Comparison of ENCODE assay signal across 22 cellular contexts in the genomic region with DNA sequence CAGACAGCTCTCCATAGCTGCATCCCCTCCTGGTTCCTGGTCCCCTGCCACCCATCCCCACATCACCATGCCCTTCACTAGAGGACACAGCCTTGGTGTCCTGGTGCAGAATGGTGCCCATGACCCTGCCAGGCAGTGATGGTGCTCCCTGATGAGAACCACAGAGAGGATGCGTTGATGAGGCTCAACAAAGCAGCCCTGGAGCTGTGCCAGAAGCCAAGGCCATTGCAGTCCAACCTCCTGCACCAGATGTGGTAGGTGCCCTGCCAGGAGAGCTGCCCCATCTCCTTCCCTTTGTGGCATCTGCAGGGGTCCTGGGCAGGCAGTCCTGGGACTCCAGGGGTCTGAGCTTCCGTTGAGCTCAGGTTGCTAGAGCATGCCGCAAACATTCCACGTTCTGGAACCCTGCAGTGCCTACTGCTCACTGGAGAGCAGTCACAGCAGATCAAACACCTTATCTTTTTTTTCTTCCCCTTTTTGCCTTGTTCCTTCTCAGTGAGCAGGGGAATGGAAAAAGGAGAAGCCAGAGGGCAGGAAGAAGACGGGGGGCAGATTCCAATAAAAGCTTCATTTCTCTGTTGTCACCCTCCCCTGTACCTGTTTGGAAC. TPM values are rescaled to one million over a fixed set of nuclear protein-coding genes. Genes with fewer than 3 reads are reported as not detected.
"Had no signal": no experiment of that assay in that cellular context is flagged by ENCODE, and none has a peak within 500 bp of the region (broad histone marks: within the 10 kb centered on the region; RNA-seq: fewer than 3 reads in every experiment).

No MANE protein-coding gene starts in this region.

- H3K4me3 Mint-ChIP-seq: activated CD4-positive, alpha-beta memory T cell treated with anti-CD3 and anti-CD28 coated beads, Interleukin-2, amount 10 ng/mL, durations not matched to agents 7 days and 5 days; activated CD4-positive, alpha-beta T cell treated with anti-CD3 and anti-CD28 coated beads for 36 hours; activated naive CD8-positive, alpha-beta T cell treated with anti-CD3 and anti-CD28 coated beads, Interleukin-2, amount 10 ng/mL, durations not matched to agents 7 days and 5 days; activated T-cell treated with anti-CD3 and anti-CD28 coated beads, Interleukin-2, amount 50 U/mL, for 72 hours; neural progenitor cell had no signal

- H3K4me2 ChIP-seq: neural progenitor cell had no signal

- H3K27ac ChIP-seq: neural progenitor cell, parathyroid adenoma, stomach, uterus had no signal

- H3K79me2 ChIP-seq: parathyroid adenoma had no signal

- H3K9ac ChIP-seq: neural progenitor cell, parathyroid adenoma had no signal

- H3K9me3 Mint-ChIP-seq: activated CD4-positive, alpha-beta memory T cell treated with anti-CD3 and anti-CD28 coated beads, Interleukin-2, amount 10 ng/mL, durations not matched to agents 7 days and 5 days; activated naive CD8-positive, alpha-beta T cell treated with anti-CD3 and anti-CD28 coated beads, Interleukin-2, amount 10 ng/mL, durations not matched to agents 7 days and 5 days; activated T-cell treated with anti-CD3 and anti-CD28 coated beads, Interleukin-2, amount 50 U/mL, for 72 hours; neural progenitor cell had no signal

- H3K36me3 ChIP-seq: neural progenitor cell, stomach, uterus had no signal

- H3K4me1 Mint-ChIP-seq: activated CD4-positive, alpha-beta memory T cell treated with anti-CD3 and anti-CD28 coated beads, Interleukin-2, amount 10 ng/mL, durations not matched to agents 7 days and 5 days; activated CD4-positive, alpha-beta T cell treated with anti-CD3 and anti-CD28 coated beads for 36 hours; activated naive CD8-positive, alpha-beta T cell treated with anti-CD3 and anti-CD28 coated beads, Interleukin-2, amount 10 ng/mL, durations not matched to agents 7 days and 5 days had no signal

- H3K9me3 ChIP-seq: stomach, uterus had no signal

- H3K4me1 ChIP-seq: uterus had no signal

- H3K4me3 ChIP-seq: neural progenitor cell, stomach, uterus had no signal

- FAIRE-seq: bronchial epithelial cell, endometrium had no signal

- H2AFZ ChIP-seq: neural progenitor cell, parathyroid adenoma had no signal

- H3K27ac Mint-ChIP-seq: activated CD4-positive, alpha-beta memory T cell treated with anti-CD3 and anti-CD28 coated beads, Interleukin-2, amount 10 ng/mL, durations not matched to agents 7 days and 5 days; activated CD4-positive, alpha-beta T cell treated with anti-CD3 and anti-CD28 coated beads for 36 hours; activated naive CD8-positive, alpha-beta T cell treated with anti-CD3 and anti-CD28 coated beads, Interleukin-2, amount 10 ng/mL, durations not matched to agents 7 days and 5 days; activated T-cell treated with anti-CD3 and anti-CD28 coated beads, Interleukin-2, amount 50 U/mL, for 72 hours; neural progenitor cell had no signal

- H3K36me3 Mint-ChIP-seq: activated naive CD8-positive, alpha-beta T cell treated with anti-CD3 and anti-CD28 coated beads, Interleukin-2, amount 10 ng/mL, durations not matched to agents 7 days and 5 days; neural progenitor cell had no signal

- DNase-seq: activated CD4-positive, alpha-beta memory T cell treated with anti-CD3 and anti-CD28 coated beads, Interleukin-2, amount 10 ng/mL, durations not matched to agents 7 days and 5 days; activated CD4-positive, alpha-beta T cell treated with anti-CD3 and anti-CD28 coated beads for 36 hours; activated gamma-delta T cell treated with Interleukin-2 at 50 U/mL for 16 hours; activated naive CD8-positive, alpha-beta T cell treated with anti-CD3 and anti-CD28 coated beads, Interleukin-2, amount 10 ng/mL, durations not matched to agents 7 days and 5 days; activated T-cell treated with anti-CD3 and anti-CD28 coated beads, Interleukin-2, amount 50 U/mL, for 72 hours; anterior cingulate cortex; hypothalamus; kidney glomerular epithelial cell; retina; stimulated activated CD4-positive, alpha-beta T cell treated with anti-CD3 and anti-CD28 coated beads, Interleukin-15, amount 100 ng/mL, for 24 hours; stimulated activated CD4-positive, alpha-beta T cell treated with anti-CD3 and anti-CD28 coated beads, Interleukin-4, amount 100 ng/mL, for 4 hours; stomach; uterus had no signal

- ATAC-seq: activated CD4-positive, alpha-beta T cell treated with anti-CD3 and anti-CD28 coated beads for 36 hours; activated T-cell treated with anti-CD3 and anti-CD28 coated beads, Interleukin-2, amount 50 U/mL, for 72 hours; esophagus mucosa had no signal

RNA-seq across cellular contexts. Expression of gene EPN3, which starts 5.3 kb away (rescaled TPM):
- total RNA-seq: activated CD4-positive, alpha-beta memory T cell treated with anti-CD3 and anti-CD28 coated beads, Interleukin-2, amount 10 ng/mL, durations not matched to agents 7 days and 5 days; activated CD4-positive, alpha-beta T cell treated with anti-CD3 and anti-CD28 coated beads for 36 hours; activated naive CD8-positive, alpha-beta T cell treated with anti-CD3 and anti-CD28 coated beads, Interleukin-2, amount 10 ng/mL, durations not matched to agents 7 days and 5 days; activated T-cell treated with anti-CD3 and anti-CD28 coated beads, Interleukin-2, amount 50 U/mL, for 72 hours; chondrocyte; myocyte; skeletal muscle tissue had no signal

RNA-seq across cellular contexts. Expression of gene CACNA1G, which starts 33.3 kb away (rescaled TPM):
- total RNA-seq: activated CD4-positive, alpha-beta memory T cell treated with anti-CD3 and anti-CD28 coated beads, Interleukin-2, amount 10 ng/mL, durations not matched to agents 7 days and 5 days; activated CD4-positive, alpha-beta T cell treated with anti-CD3 and anti-CD28 coated beads for 36 hours; bronchial epithelial cell; dermis microvascular lymphatic vessel endothelial cell had no signal
